1 cellular context compared by ENCODE assay signal in the genomic region with DNA sequence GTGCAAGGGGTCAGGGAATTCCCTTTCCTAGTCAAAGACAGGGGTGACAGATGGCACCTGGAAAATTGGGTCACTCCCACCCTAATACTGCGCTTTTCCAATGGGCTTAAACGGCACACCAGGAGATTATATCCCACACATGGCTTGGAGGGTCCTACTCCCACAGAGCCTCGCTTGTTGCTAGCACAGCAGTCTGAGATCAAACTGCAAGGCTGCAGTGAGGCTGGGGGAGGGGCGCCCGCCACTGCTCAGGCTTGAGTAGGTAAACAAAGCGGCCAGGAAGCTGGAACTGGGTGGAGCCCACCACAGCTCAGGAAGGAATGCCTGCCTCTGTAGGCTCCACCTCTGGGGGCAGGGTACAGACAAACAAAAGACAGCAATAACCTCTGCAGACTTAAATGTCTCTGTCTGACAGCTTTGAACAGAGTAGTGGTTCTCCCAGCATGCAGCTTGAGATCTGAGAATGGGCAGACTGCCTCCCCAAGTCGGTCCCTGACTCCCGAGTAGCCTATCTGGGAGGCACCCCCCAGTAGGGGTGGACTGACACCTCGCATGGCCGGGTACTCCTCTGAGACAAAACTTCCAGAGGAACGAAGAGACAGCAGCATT.
A peak's percentile ranks its signal among the peaks of the same experiment; 100 is the strongest.
TF ChIP-seq lines count a peak whose summit lies in the region.
"Not testable (repeated sequence)": the region's sequence is repeated elsewhere in the genome, so short reads cannot be mapped to it uniquely, and the experiment has no call there.

No MANE protein-coding gene starts in this region.

TF ChIP-seq in HepG2, 621 proteins besides CTCF, POLR2A, EP300 and RAD21 (continued from another document and continues in another):
- TF ChIP-seq PAXIP1 (CRISPR knock-in tag; conservative IDR thresholded peaks at IDR 0.05): peak; percentile 75
- TF ChIP-seq ZBTB7B (CRISPR knock-in tag; IDR thresholded peaks at IDR 0.05): peak; percentile 52; the same call in 1 of the 2 replicates
- TF ChIP-seq FOXA1 (IDR thresholded peaks at IDR 0.05); FOXP1 (IDR thresholded peaks at IDR 0.05); GABPA (IDR thresholded peaks at IDR 0.05; ENCODE audit: low read depth, low read length); SOX6 (IDR thresholded peaks at IDR 0.05): not testable (repeated sequence)
- TF ChIP-seq FOXA1 (CRISPR knock-in tag; IDR thresholded peaks at IDR 0.05): peak; percentile 88
- peak; percentile 69; the same call in 1 of the 2 replicates for TF ChIP-seq ZNF292 (CRISPR knock-in tag; IDR thresholded peaks at IDR 0.05; ENCODE audit: borderline replicate concordance, low read depth)
- TF ChIP-seq ZNF501 (CRISPR knock-in tag; IDR thresholded peaks at IDR 0.05): 0 out of 2 replicates have a peak, but pooled peaks have one; percentile 26
- peak; percentile 75 for TF ChIP-seq POGZ (CRISPR knock-in tag; IDR thresholded peaks at IDR 0.05)
- TF ChIP-seq KAT8 (CRISPR knock-in tag; IDR thresholded peaks at IDR 0.05): peak; percentile 43; the same call in 1 of the 2 replicates
- 0 out of 2 replicates have a peak, but pooled peaks have one; percentile 44 for TF ChIP-seq IRF2 (CRISPR knock-in tag; IDR thresholded peaks at IDR 0.05)
- TF ChIP-seq, protein P1, sequence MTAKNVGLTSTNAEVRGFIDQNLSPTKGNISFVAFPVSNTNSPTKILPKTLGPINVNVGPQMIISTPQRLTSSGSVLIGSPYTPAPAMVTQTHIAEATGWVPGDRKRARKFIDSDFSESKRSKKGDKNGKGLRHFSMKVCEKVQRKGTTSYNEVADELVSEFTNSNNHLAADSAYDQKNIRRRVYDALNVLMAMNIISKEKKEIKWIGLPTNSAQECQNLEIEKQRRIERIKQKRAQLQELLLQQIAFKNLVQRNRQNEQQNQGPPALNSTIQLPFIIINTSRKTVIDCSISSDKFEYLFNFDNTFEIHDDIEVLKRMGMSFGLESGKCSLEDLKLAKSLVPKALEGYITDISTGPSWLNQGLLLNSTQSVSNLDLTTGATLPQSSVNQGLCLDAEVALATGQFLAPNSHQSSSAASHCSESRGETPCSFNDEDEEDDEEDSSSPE (CRISPR knock-in tag; IDR thresholded peaks at IDR 0.05): 0 out of 2 replicates have a peak, but pooled peaks have one; percentile 25
- TF ChIP-seq ISL2 (CRISPR knock-in tag; IDR thresholded peaks at IDR 0.05): 0 out of 2 replicates have a peak, but pooled peaks have one; percentile 18
- TF ChIP-seq, protein P2, sequence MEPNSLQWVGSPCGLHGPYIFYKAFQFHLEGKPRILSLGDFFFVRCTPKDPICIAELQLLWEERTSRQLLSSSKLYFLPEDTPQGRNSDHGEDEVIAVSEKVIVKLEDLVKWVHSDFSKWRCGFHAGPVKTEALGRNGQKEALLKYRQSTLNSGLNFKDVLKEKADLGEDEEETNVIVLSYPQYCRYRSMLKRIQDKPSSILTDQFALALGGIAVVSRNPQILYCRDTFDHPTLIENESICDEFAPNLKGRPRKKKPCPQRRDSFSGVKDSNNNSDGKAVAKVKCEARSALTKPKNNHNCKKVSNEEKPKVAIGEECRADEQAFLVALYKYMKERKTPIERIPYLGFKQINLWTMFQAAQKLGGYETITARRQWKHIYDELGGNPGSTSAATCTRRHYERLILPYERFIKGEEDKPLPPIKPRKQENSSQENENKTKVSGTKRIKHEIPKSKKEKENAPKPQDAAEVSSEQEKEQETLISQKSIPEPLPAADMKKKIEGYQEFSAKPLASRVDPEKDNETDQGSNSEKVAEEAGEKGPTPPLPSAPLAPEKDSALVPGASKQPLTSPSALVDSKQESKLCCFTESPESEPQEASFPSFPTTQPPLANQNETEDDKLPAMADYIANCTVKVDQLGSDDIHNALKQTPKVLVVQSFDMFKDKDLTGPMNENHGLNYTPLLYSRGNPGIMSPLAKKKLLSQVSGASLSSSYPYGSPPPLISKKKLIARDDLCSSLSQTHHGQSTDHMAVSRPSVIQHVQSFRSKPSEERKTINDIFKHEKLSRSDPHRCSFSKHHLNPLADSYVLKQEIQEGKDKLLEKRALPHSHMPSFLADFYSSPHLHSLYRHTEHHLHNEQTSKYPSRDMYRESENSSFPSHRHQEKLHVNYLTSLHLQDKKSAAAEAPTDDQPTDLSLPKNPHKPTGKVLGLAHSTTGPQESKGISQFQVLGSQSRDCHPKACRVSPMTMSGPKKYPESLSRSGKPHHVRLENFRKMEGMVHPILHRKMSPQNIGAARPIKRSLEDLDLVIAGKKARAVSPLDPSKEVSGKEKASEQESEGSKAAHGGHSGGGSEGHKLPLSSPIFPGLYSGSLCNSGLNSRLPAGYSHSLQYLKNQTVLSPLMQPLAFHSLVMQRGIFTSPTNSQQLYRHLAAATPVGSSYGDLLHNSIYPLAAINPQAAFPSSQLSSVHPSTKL (CRISPR knock-in tag; IDR thresholded peaks at IDR 0.05): peak; percentile 82
- 0 out of 2 replicates have a peak, but pooled peaks have one; percentile 58 for TF ChIP-seq ELF3 (CRISPR knock-in tag; IDR thresholded peaks at IDR 0.05)
- TF ChIP-seq FOXP4 (CRISPR knock-in tag; IDR thresholded peaks at IDR 0.05): peak; percentile 70
- TF ChIP-seq MIXL1 (CRISPR knock-in tag; IDR thresholded peaks at IDR 0.05): 0 out of 2 replicates have a peak, but pooled peaks have one; percentile 26
- peak; percentile 47; the same call in 1 of the 2 replicates for TF ChIP-seq FOXP1 (CRISPR knock-in tag; IDR thresholded peaks at IDR 0.05)
- TF ChIP-seq ETV5 (CRISPR knock-in tag; IDR thresholded peaks at IDR 0.05; ENCODE audit: borderline replicate concordance): peak; percentile 26; the same call in 1 of the 2 replicates
- TF ChIP-seq, protein P3, sequence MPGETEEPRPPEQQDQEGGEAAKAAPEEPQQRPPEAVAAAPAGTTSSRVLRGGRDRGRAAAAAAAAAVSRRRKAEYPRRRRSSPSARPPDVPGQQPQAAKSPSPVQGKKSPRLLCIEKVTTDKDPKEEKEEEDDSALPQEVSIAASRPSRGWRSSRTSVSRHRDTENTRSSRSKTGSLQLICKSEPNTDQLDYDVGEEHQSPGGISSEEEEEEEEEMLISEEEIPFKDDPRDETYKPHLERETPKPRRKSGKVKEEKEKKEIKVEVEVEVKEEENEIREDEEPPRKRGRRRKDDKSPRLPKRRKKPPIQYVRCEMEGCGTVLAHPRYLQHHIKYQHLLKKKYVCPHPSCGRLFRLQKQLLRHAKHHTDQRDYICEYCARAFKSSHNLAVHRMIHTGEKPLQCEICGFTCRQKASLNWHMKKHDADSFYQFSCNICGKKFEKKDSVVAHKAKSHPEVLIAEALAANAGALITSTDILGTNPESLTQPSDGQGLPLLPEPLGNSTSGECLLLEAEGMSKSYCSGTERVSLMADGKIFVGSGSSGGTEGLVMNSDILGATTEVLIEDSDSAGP (CRISPR knock-in tag; IDR thresholded peaks at IDR 0.05; ENCODE audit: borderline replicate concordance): peak; percentile 24; the same call in 1 of the 2 replicates
- TF ChIP-seq GABPA (CRISPR knock-in tag; IDR thresholded peaks at IDR 0.05; ENCODE audit: low read depth): peak; percentile 22; the same call in 1 of the 2 replicates
- peak; percentile 72 for TF ChIP-seq ZMYM4 (CRISPR knock-in tag; IDR thresholded peaks at IDR 0.05)
- 0 out of 2 replicates have a peak, but pooled peaks have one; percentile 35 for TF ChIP-seq GATAD2A (CRISPR knock-in tag; IDR thresholded peaks at IDR 0.05)
- peak; percentile 58; the same call in 1 of the 2 replicates for TF ChIP-seq FOXJ3 (CRISPR knock-in tag; IDR thresholded peaks at IDR 0.05; ENCODE audit: borderline replicate concordance)
- peak; percentile 58; the same call in 1 of the 2 replicates for TF ChIP-seq FOXO1 (CRISPR knock-in tag; IDR thresholded peaks at IDR 0.05)
- TF ChIP-seq SOX6 (CRISPR knock-in tag; IDR thresholded peaks at IDR 0.05): peak; percentile 59
- TF ChIP-seq SP5 (CRISPR knock-in tag; IDR thresholded peaks at IDR 0.05; ENCODE audit: borderline replicate concordance, low read depth): peak; percentile 52; the same call in 1 of the 2 replicates
- TF ChIP-seq, protein P4, sequence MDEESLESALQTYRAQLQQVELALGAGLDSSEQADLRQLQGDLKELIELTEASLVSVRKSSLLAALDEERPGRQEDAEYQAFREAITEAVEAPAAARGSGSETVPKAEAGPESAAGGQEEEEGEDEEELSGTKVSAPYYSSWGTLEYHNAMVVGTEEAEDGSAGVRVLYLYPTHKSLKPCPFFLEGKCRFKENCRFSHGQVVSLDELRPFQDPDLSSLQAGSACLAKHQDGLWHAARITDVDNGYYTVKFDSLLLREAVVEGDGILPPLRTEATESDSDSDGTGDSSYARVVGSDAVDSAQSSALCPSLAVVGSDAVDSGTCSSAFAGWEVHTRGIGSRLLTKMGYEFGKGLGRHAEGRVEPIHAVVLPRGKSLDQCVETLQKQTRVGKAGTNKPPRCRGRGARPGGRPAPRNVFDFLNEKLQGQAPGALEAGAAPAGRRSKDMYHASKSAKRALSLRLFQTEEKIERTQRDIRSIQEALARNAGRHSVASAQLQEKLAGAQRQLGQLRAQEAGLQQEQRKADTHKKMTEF (CRISPR knock-in tag; IDR thresholded peaks at IDR 0.05): peak; percentile 68; the same call in 1 of the 2 replicates
- 0 out of 2 replicates have a peak, but pooled peaks have one; percentile 33 for TF ChIP-seq SP4 (CRISPR knock-in tag; IDR thresholded peaks at IDR 0.05)
- TF ChIP-seq SALL1 (CRISPR knock-in tag; IDR thresholded peaks at IDR 0.05): peak; percentile 76
- peak; percentile 52; the same call in 1 of the 2 replicates for TF ChIP-seq TFDP1 (CRISPR knock-in tag; IDR thresholded peaks at IDR 0.05; ENCODE audit: borderline replicate concordance)
- peak; percentile 78 for TF ChIP-seq FOXA3 (CRISPR knock-in tag; IDR thresholded peaks at IDR 0.05)
- 0 out of 2 replicates have a peak, but pooled peaks have one; percentile 18 for TF ChIP-seq ZNF574 (CRISPR knock-in tag; IDR thresholded peaks at IDR 0.05)
- TF ChIP-seq GABPB1 (CRISPR knock-in tag; IDR thresholded peaks at IDR 0.05): peak; percentile 43
- 0 out of 2 replicates have a peak, but pooled peaks have one; percentile 30 for TF ChIP-seq ZNF317 (CRISPR knock-in tag; IDR thresholded peaks at IDR 0.05)
- 0 out of 2 replicates have a peak, but pooled peaks have one; percentile 22 for TF ChIP-seq RXRB (CRISPR knock-in tag; IDR thresholded peaks at IDR 0.05; ENCODE audit: borderline replicate concordance)
